8 cellular contexts compared by ENCODE assay signal in genomic region chr1:20786310-20787099, GRCh38. TPM values are rescaled to one million over a fixed set of nuclear protein-coding genes. Genes with fewer than 3 reads are reported as not detected.
DNase-seq lines count a peak whose midpoint lies in the region; ATAC-seq and TF ChIP-seq lines count a peak whose summit lies in the region.

No MANE protein-coding gene starts in this region.

- DNase-seq in CD1c-positive myeloid dendritic cell (ENCODE audit: extremely low spot score): peak; percentile 97
- peak; percentile 80 for DNase-seq in NCI-H774 (lab: John Stamatoyannopoulos, UW)
- peak; percentile 97 for DNase-seq in activated CD4-positive, alpha-beta memory T cell treated with anti-CD3 and anti-CD28 coated beads for 36 hours
- DNase-seq in dorsolateral prefrontal cortex: peak; percentile 79 to 96 (median 90)
- peak; percentile 90 to 98 for DNase-seq in lower leg skin (ENCODE audit: low spot score in 2 of 2)
- DNase-seq in stimulated activated CD4-positive, alpha-beta T cell treated with anti-CD3 and anti-CD28 coated beads, Interleukin-4, amount 100 ng/mL, for 4 hours: peak; percentile 96

- no peaks in the 10 kb centered on the region for H3K9me3 Mint-ChIP-seq in activated CD4-positive, alpha-beta memory T cell treated with anti-CD3 and anti-CD28 coated beads for 36 hours

- H3K27ac ChIP-seq in dorsolateral prefrontal cortex: peak overlapping the region; percentile 87 to 100 (median 98)

- H3K36me3 Mint-ChIP-seq in activated CD4-positive, alpha-beta memory T cell treated with anti-CD3 and anti-CD28 coated beads for 36 hours: peaks cover 4% of the 10 kb centered on the region

- peak overlapping the region; percentile 93 for H3K27ac Mint-ChIP-seq in activated CD4-positive, alpha-beta memory T cell treated with anti-CD3 and anti-CD28 coated beads for 36 hours

- intact Hi-C loops in activated CD4-positive, alpha-beta memory T cell treated with anti-CD3 and anti-CD28 coated beads for 36 hours (cut with micrococcal nuclease): loop anchor here (1.0 to 2.0 kb wide), 5 partner anchors 54 to 508 kb away; partner anchors contain the start of genes DDOST and SH2D5
- intact Hi-C loops in dorsolateral prefrontal cortex (cut with DNase I) (loop anchor here (5.0 to 10.0 kb wide), 2 partner anchors 89 to 92 kb away; no protein-coding TSS in a partner anchor), lower leg skin (cut with DNase I; ENCODE audit: low total_unique reads) (no loop called here)

- peaks cover 27% of the 10 kb centered on the region for H3K4me1 Mint-ChIP-seq in activated CD4-positive, alpha-beta memory T cell treated with anti-CD3 and anti-CD28 coated beads for 36 hours (ENCODE audit: low read depth)

- 0% methylated on average over 36 to 77 of the region's 105 CpGs for WGBS in lower leg skin, 2 donors

- H3K4me3 ChIP-seq in dorsolateral prefrontal cortex: peak overlapping the region; percentile 61 to 100 (median 92)
- peak overlapping the region; percentile 96 for H3K4me3 ChIP-seq in lower leg skin (ENCODE audit: low read depth, poor library complexity, severe bottlenecking)

- TF ChIP-seq CTCF in dorsolateral prefrontal cortex (IDR thresholded peaks at IDR 0.05 in 54 of 56, conservative IDR thresholded peaks at IDR 0.05 in 2 of 56; ENCODE audit: low read depth in 1 of 56, partially characterized antibody in 56 of 56): peak in 27 of 56 donors; percentile 2 to 49 (median 18)
- TF ChIP-seq CTCF in lower leg skin (IDR thresholded peaks at IDR 0.05): no peak

- no peak for TF ChIP-seq POLR2A in lower leg skin (IDR thresholded peaks at IDR 0.05)

- peak overlapping the region; percentile 92 for H3K4me3 Mint-ChIP-seq in activated CD4-positive, alpha-beta memory T cell treated with anti-CD3 and anti-CD28 coated beads for 36 hours

- H3K27me3 Mint-ChIP-seq in activated CD4-positive, alpha-beta memory T cell treated with anti-CD3 and anti-CD28 coated beads for 36 hours: peaks cover 3% of the 10 kb centered on the region

- POLR2A ChIA-PET in activated CD4-positive, alpha-beta memory T cell treated with anti-CD3 and anti-CD28 coated beads for 36 hours (lab: Charles Lee): interaction anchor here (0.6 to 1.5 kb wide), 14 partner anchors 13 to 1569 kb away, joined by 3 to 7 read pairs (median 4); no protein-coding TSS in a partner anchor

- ATAC-seq in GM19438 (IDR thresholded peaks at IDR 0.05; ENCODE audit: low read depth, unreplicated experiment) (peak; percentile 69), HG03571 (IDR thresholded peaks at IDR 0.05; ENCODE audit: unreplicated experiment) (peak; percentile 67)

- no peaks in the 10 kb centered on the region for H3K27me3 ChIP-seq in dorsolateral prefrontal cortex

- CTCF ChIA-PET in activated CD4-positive, alpha-beta memory T cell treated with anti-CD3 and anti-CD28 coated beads for 36 hours (lab: Charles Lee): interaction anchor here (0.8 to 1.6 kb wide), 4 partner anchors 16 to 409 kb away, joined by 3 to 6 read pairs (median 4); no protein-coding TSS in a partner anchor

RNA-seq across cellular contexts. Expression of gene HP1BP3, which starts 0.6 kb away (rescaled TPM):
- total RNA-seq in activated CD4-positive, alpha-beta memory T cell treated with anti-CD3 and anti-CD28 coated beads for 36 hours: 100 to 1,000 TPM; 209 to 225 TPM
- total RNA-seq in dorsolateral prefrontal cortex: 100 to 1,000 TPM; 230 to 550 (median 304) TPM
- total RNA-seq in lower leg skin: 100 to 1,000 TPM; 154 to 242 (median 190) TPM

RNA-seq across cellular contexts. Expression of gene SH2D5, which starts 54.0 kb away (rescaled TPM):
- under 1 TPM; 0.07 to 0.12 TPM for total RNA-seq in activated CD4-positive, alpha-beta memory T cell treated with anti-CD3 and anti-CD28 coated beads for 36 hours
- total RNA-seq in dorsolateral prefrontal cortex: 10 to 100 TPM; 13.1 to 89.0 (median 52.6) TPM
- total RNA-seq in lower leg skin: 1 to 10 TPM in 1 of 4 donors, under 1 TPM in 3; 0.11 to 1.0 (median 0.18) TPM

Comparison
In these comparisons a context has a peak if more than half of its experiments do, and no peak if none do; other contexts are left out.
1. Peak in every context shown above with its lines: DNase-seq, ATAC-seq, H3K4me3 ChIP-seq and H3K27ac ChIP-seq.
2. RNA of gene SH2D5, which starts 54.0 kb away (total RNA-seq): 13.1 to 89.0 TPM in dorsolateral prefrontal cortex; 0.11 to 1.0 TPM in lower leg skin and 0.07 to 0.12 TPM in activated CD4-positive, alpha-beta memory T cell treated with anti-CD3 and anti-CD28 coated beads for 36 hours; every median in the first group is over 4 times any median in the second.